8 cellular contexts compared by ENCODE assay signal in genomic region chr15:55196458-55197361, GRCh38. TPM values are rescaled to one million over a fixed set of nuclear protein-coding genes. Genes with fewer than 3 reads are reported as not detected.
DNase-seq lines count a peak whose midpoint lies in the region; TF ChIP-seq lines count a peak whose summit lies in the region.

TSS of gene RSL24D1 (minus strand) at chr15:55196941. CDS start at chr15:55196890, 51 bp downstream.

- intact Hi-C loops in stomach (cut with DNase I; ENCODE audit: low total_unique reads): no loop called here

- H3K4me3 Mint-ChIP-seq in nephron progenitor cell: no peak within 1 kb of the TSS

- peaks cover 47% of the 10 kb centered on the region for H3K4me1 ChIP-seq in Loucy (ENCODE audit: insufficient read depth, low read length, poor library complexity, severe bottlenecking)
- H3K4me1 ChIP-seq in stomach: peaks cover 22 to 45% (median 35%) of the 10 kb centered on the region in 4 donors

- H3K79me2 ChIP-seq in Loucy (ENCODE audit: insufficient read depth, low read length): peaks cover 50% of the 10 kb centered on the region

- H3K27ac ChIP-seq in stomach: peak within 1 kb of the TSS; percentile 92 to 98 (median 95)

- peaks cover 5% of the 10 kb centered on the region for H3K36me3 ChIP-seq in H7 (replicated peaks; ENCODE audit: control insufficient read depth, insufficient read depth, low read length)
- H3K36me3 ChIP-seq in Loucy (ENCODE audit: insufficient read depth, low read length): peaks cover 9% of the 10 kb centered on the region; the same call in 1 of the 2 replicates
- H3K36me3 ChIP-seq in stomach: peaks cover 6 to 9% (median 9%) of the 10 kb centered on the region in 4 donors

- peaks cover 20% of the 10 kb centered on the region for H3K36me3 Mint-ChIP-seq in nephron progenitor cell (ENCODE audit: low read depth)

- H3K27me3 Mint-ChIP-seq in nephron progenitor cell (ENCODE audit: low read depth, poor library complexity): no peaks in the 10 kb centered on the region

- H3K9me3 Mint-ChIP-seq in nephron progenitor cell: peaks cover 19% of the 10 kb centered on the region

- H3K4me3 ChIP-seq in H7 (ENCODE audit: insufficient read depth, low read depth, low read length): peak within 1 kb of the TSS; percentile 64
- H3K4me3 ChIP-seq in Loucy (ENCODE audit: low read length, poor library complexity, severe bottlenecking): peak within 1 kb of the TSS; percentile 92
- peak within 1 kb of the TSS; percentile 78 to 91 (median 82) for H3K4me3 ChIP-seq in stomach

- H3K27me3 ChIP-seq in H7 (ENCODE audit: control insufficient read depth, insufficient read depth, low read length): no peaks in the 10 kb centered on the region
- no peaks in the 10 kb centered on the region for H3K27me3 ChIP-seq in Loucy (ENCODE audit: insufficient read depth, low read length, poor library complexity, severe bottlenecking)
- H3K27me3 ChIP-seq in stomach: no peaks in the 10 kb centered on the region

- H3K27ac Mint-ChIP-seq in nephron progenitor cell: no peak within 1 kb of the TSS

- H3K9me3 ChIP-seq in Loucy (ENCODE audit: insufficient read depth, low read depth, low read length): peaks cover 3% of the 10 kb centered on the region; the same call in 1 of the 2 replicates
- no peaks in the 10 kb centered on the region for H3K9me3 ChIP-seq in stomach

- H3F3A ChIP-seq in Loucy (ENCODE audit: low read depth): no peaks in the 10 kb centered on the region; the same call in 1 of the 2 replicates

- H3K4me1 Mint-ChIP-seq in nephron progenitor cell: peaks cover 5% of the 10 kb centered on the region

- in situ Hi-C loops in G401 (cut with HindIII; ENCODE audit: low sequenced_read_pairs): no loop called here

- DNase-seq in G401 (ENCODE audit: low spot score) (peak; percentile 99), H7 (peak; percentile 84), fibroblast of the conjunctiva (ENCODE audit: low read depth) (peak; percentile 97), nephron progenitor cell (peak; percentile 89), stomach (peak; percentile 97)
- DNase-seq in activated effector memory CD4-positive, alpha-beta T cell treated with Interleukin-2 at 50 U/mL for 16 hours: peak; percentile 94

- TF ChIP-seq POLR2A in Raji (IDR thresholded peaks at IDR 0.05; ENCODE audit: insufficient read depth, low read depth, low read length) (peak; percentile 87), stomach (IDR thresholded peaks at IDR 0.05) (peak in 1 of 4 donors; percentile 69)

- TF ChIP-seq CTCF in Loucy (conservative IDR thresholded peaks at IDR 0.05; ENCODE audit: low read length): peak; percentile 62
- peak; percentile 28 for TF ChIP-seq CTCF in nephron progenitor cell (IDR thresholded peaks at IDR 0.05)
- TF ChIP-seq CTCF in stomach (IDR thresholded peaks at IDR 0.05): peak in 2 of 7 experiments; percentile 3 to 41

- no peak for TF ChIP-seq EP300 in stomach (IDR thresholded peaks at IDR 0.05)

- 0% methylated on average over 50 to 62 of the region's 62 CpGs for WGBS in stomach, 5 donors

- H4K20me1 ChIP-seq in Loucy (ENCODE audit: insufficient read depth, low read length, poor library complexity, severe bottlenecking): peaks cover 50% of the 10 kb centered on the region

- H3K4me2 ChIP-seq in Loucy (ENCODE audit: low read depth, low read length, poor library complexity, severe bottlenecking): peak within 1 kb of the TSS; percentile 97

- peak within 1 kb of the TSS; percentile 90 for H3K9ac ChIP-seq in Loucy (ENCODE audit: low read depth, low read length, poor library complexity, severe bottlenecking)

- peak within 1 kb of the TSS; percentile 97 for H2AFZ ChIP-seq in Loucy (ENCODE audit: low read length)

- H3K9me2 ChIP-seq in Loucy (replicated peaks; ENCODE audit: low read depth, low read length): no peaks in the 10 kb centered on the region

RNA-seq across cellular contexts. Expression of gene RSL24D1, which starts in this region (rescaled TPM):
- 136 and 152 TPM in 2 replicates for total RNA-seq in G401 (2014; rRNA removed; shearing (Covaris generic))
- total RNA-seq in H7 (2014; rRNA removed; shearing (Covaris generic)): 106 and 117 TPM in 2 replicates
- total RNA-seq in stomach: 100 to 1,000 TPM in 2 of 5 donors, 10 to 100 TPM in 3; 22.2 to 115 (median 39.4) TPM
- polyA plus RNA-seq in stomach: 100 to 1,000 TPM in 1 of 3 donors, 10 to 100 TPM in 2; 84.9 to 187 (median 90.2) TPM

Comparison
In these comparisons a context has a peak if more than half of its experiments do, and no peak if none do; other contexts are left out.
1. Peak in every context shown above with its lines: DNase-seq, H3K4me3 ChIP-seq and H3K27ac ChIP-seq.